In genomic region chr19:4045597-4046361, GRCh38 we compare ENCODE assay signal across 1 cellular context.
TF ChIP-seq lines count a peak whose summit lies in the region.

No MANE protein-coding gene starts in this region.

TF ChIP-seq in HEK293, 187 proteins besides CTCF, POLR2A, EP300 and RAD21 (continued from another document):
- TF ChIP-seq ZBTB10 (tag by site-specific recombination; IDR thresholded peaks at IDR 0.05), result peak; percentile 88
TF ChIP-seq in HEK293: peak in this region for 1.
